Comparison of ENCODE assay signal across 10 cellular contexts in the genomic region with DNA sequence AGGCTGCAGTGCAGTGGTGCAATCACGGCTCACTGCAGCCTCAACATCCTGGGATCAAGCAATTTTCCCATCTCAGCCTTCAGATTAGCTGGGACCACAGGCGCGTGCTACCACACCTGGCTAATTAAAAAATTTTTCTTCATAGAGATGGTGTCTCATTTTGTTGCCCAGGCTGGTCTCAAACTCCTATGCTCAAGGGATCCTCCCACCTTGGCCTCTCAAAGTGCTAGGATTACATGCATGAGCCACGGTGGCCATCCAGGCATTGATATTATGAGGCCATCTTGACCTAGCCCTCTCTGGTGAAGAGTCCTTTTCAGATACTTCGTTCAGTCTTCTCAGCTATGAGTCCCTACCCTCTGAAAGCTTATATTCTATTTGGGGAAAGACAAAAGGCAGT. TPM values are rescaled to one million over a fixed set of nuclear protein-coding genes. Genes with fewer than 3 reads are reported as not detected.
DNase-seq lines count a peak whose midpoint lies in the region; ATAC-seq, FAIRE-seq and TF ChIP-seq lines count a peak whose summit lies in the region.
"Had no signal": no experiment of that assay in that cellular context is flagged by ENCODE, and none has a peak within 500 bp of the region (broad histone marks: within the 10 kb centered on the region; RNA-seq: fewer than 3 reads in every experiment).

No MANE protein-coding gene starts in this region.

- CTCF ChIA-PET in activated naive CD4-positive, alpha-beta T cell treated with anti-CD3 and anti-CD28 coated beads for 36 hours (lab: Charles Lee) = interaction anchor here (1.0 to 8.5 kb wide), 4 partner anchors 24 to 105 kb away, joined by 3 to 68 read pairs (median 6); no protein-coding TSS in a partner anchor
- CTCF ChIA-PET in activated CD8-positive, alpha-beta T cell treated with anti-CD3 and anti-CD28 coated beads for 36 hours (lab: Charles Lee) = interaction anchor here (1.5 to 9.5 kb wide), 3 partner anchors 22 to 139 kb away, joined by 3 to 91 read pairs (median 17); no protein-coding TSS in a partner anchor

- H3K9me3 Mint-ChIP-seq in activated naive CD4-positive, alpha-beta T cell treated with anti-CD3 and anti-CD28 coated beads for 36 hours = no peaks in the 10 kb centered on the region
- H3K9me3 Mint-ChIP-seq in activated CD8-positive, alpha-beta T cell treated with anti-CD3 and anti-CD28 coated beads for 36 hours = no peaks in the 10 kb centered on the region

- H3K27me3 ChIP-seq in keratinocyte (ENCODE audit: control insufficient read depth, extremely low read depth, insufficient read depth, low read length) = no peaks in the 10 kb centered on the region
- H3K27me3 ChIP-seq in tibial artery = no peaks in the 10 kb centered on the region
- no peaks in the 10 kb centered on the region for H3K27me3 ChIP-seq in gastroesophageal sphincter

- peaks cover 20% of the 10 kb centered on the region for H3K4me1 ChIP-seq in keratinocyte (ENCODE audit: control insufficient read depth, extremely low read depth, insufficient read depth, low read length)
- peaks cover 0 to 30% (median 14%) of the 10 kb centered on the region in 4 donors for H3K4me1 ChIP-seq in tibial artery
- H3K4me1 ChIP-seq in gastroesophageal sphincter = peaks cover 0 to 47% (median 11%) of the 10 kb centered on the region in 3 donors

- peaks cover 75% of the 10 kb centered on the region for H3K4me1 Mint-ChIP-seq in activated naive CD4-positive, alpha-beta T cell treated with anti-CD3 and anti-CD28 coated beads for 36 hours (ENCODE audit: low read depth)
- peaks cover 78% of the 10 kb centered on the region for H3K4me1 Mint-ChIP-seq in activated CD8-positive, alpha-beta T cell treated with anti-CD3 and anti-CD28 coated beads for 36 hours (ENCODE audit: low read depth)

- H3K4me3 ChIP-seq in keratinocyte (ENCODE audit: control insufficient read depth in 2 of 3, extremely low read depth in 1 of 3, insufficient read depth in 2 of 3, low read depth in 1 of 3, low read length in 3 of 3) (peak overlapping the region; percentile 47 to 95 (median 85)), tibial artery (peak overlapping the region; percentile 62 to 68), gastroesophageal sphincter (peak overlapping the region in 1 of 2 donors; percentile 67)

- in situ Hi-C loops in G401 (cut with HindIII; ENCODE audit: low sequenced_read_pairs) = no loop called here

- H3K9ac ChIP-seq in keratinocyte (ENCODE audit: control insufficient read depth, extremely low read depth, insufficient read depth, low read length) = peak overlapping the region; percentile 94

- H3K27me3 Mint-ChIP-seq in activated naive CD4-positive, alpha-beta T cell treated with anti-CD3 and anti-CD28 coated beads for 36 hours (ENCODE audit: low read depth) = no peaks in the 10 kb centered on the region
- H3K27me3 Mint-ChIP-seq in activated CD8-positive, alpha-beta T cell treated with anti-CD3 and anti-CD28 coated beads for 36 hours = no peaks in the 10 kb centered on the region

- ATAC-seq in activated CD8-positive, alpha-beta T cell treated with anti-CD3 and anti-CD28 coated beads for 36 hours = no peak
- no peak for ATAC-seq in gastroesophageal sphincter
- ATAC-seq in GM19455 (IDR thresholded peaks at IDR 0.05; ENCODE audit: unreplicated experiment) = no peak

- H3K9me1 ChIP-seq in keratinocyte (ENCODE audit: control insufficient read depth, extremely low read depth, insufficient read depth, low read length) = no peaks in the 10 kb centered on the region

- TF ChIP-seq EP300 in gastroesophageal sphincter (IDR thresholded peaks at IDR 0.05) = no peak

- no peak overlapping the region for H2AFZ ChIP-seq in keratinocyte (ENCODE audit: control insufficient read depth, low read length)

- dilution Hi-C loops in keratinocyte (cut with MboI; ENCODE audit: extremely low pct_ligation_motif_present, low sequenced_read_pairs) = no loop called here

- H3K9me3 ChIP-seq in keratinocyte (ENCODE audit: control insufficient read depth, low read depth, low read length) (no peaks in the 10 kb centered on the region), tibial artery (no peaks in the 10 kb centered on the region), gastroesophageal sphincter (no peaks in the 10 kb centered on the region)

- TF ChIP-seq CTCF in activated CD8-positive, alpha-beta T cell treated with anti-CD3 and anti-CD28 coated beads for 36 hours (IDR thresholded peaks at IDR 0.05) = no peak
- TF ChIP-seq CTCF in keratinocyte (optimal IDR thresholded peaks at IDR 0.05 in 1 of 3, IDR thresholded peaks at IDR 0.05 in 1 of 3, conservative IDR thresholded peaks at IDR 0.05 in 1 of 3; ENCODE audit: extremely low read depth in 1 of 3, insufficient read depth in 2 of 3, low read length in 3 of 3) = no peak
- TF ChIP-seq CTCF in tibial artery (IDR thresholded peaks at IDR 0.05) = no peak
- TF ChIP-seq CTCF in gastroesophageal sphincter (IDR thresholded peaks at IDR 0.05) = no peak

- POLR2A ChIA-PET in activated CD8-positive, alpha-beta T cell treated with anti-CD3 and anti-CD28 coated beads for 36 hours (lab: Charles Lee) = interaction anchor here (1.3 to 2.3 kb wide), 4 partner anchors 10 to 140 kb away, joined by 3 to 8 read pairs (median 5); no protein-coding TSS in a partner anchor

- H4K20me1 ChIP-seq in keratinocyte (ENCODE audit: control insufficient read depth, extremely low read depth, insufficient read depth, low read length) = no peaks in the 10 kb centered on the region

- intact Hi-C loops in activated naive CD4-positive, alpha-beta T cell treated with anti-CD3 and anti-CD28 coated beads for 36 hours (cut with micrococcal nuclease) = loop anchor here (2.0 to 5.0 kb wide), 2 partner anchors 14 to 1118 kb away; a partner anchor contains a TSS
- intact Hi-C loops in activated CD8-positive, alpha-beta T cell treated with anti-CD3 and anti-CD28 coated beads for 36 hours (cut with micrococcal nuclease) = no loop called here
- intact Hi-C loops in tibial artery (cut with DNase I; ENCODE audit: low total_unique reads) = no loop called here

- WGBS in gastroesophageal sphincter (ENCODE audit: low coverage in 1 of 2), 2 donors = 73 to 82% methylated on average over 4 to 5 of the region's 5 CpGs

- H3K27ac ChIP-seq in keratinocyte (ENCODE audit: control insufficient read depth, insufficient read depth, low read length) = peak overlapping the region; percentile 99
- H3K27ac ChIP-seq in tibial artery = no peak overlapping the region
- H3K27ac ChIP-seq in gastroesophageal sphincter = peak overlapping the region in 2 of 4 donors; percentile 87 to 88

- H3K36me3 Mint-ChIP-seq in activated naive CD4-positive, alpha-beta T cell treated with anti-CD3 and anti-CD28 coated beads for 36 hours (ENCODE audit: low read depth) = peaks cover 13% of the 10 kb centered on the region
- peaks cover 28% of the 10 kb centered on the region for H3K36me3 Mint-ChIP-seq in activated CD8-positive, alpha-beta T cell treated with anti-CD3 and anti-CD28 coated beads for 36 hours (ENCODE audit: low read depth)

- no peak for TF ChIP-seq POLR2A in gastroesophageal sphincter (IDR thresholded peaks at IDR 0.05)

- peaks cover 30% of the 10 kb centered on the region for H3K79me2 ChIP-seq in keratinocyte (ENCODE audit: control insufficient read depth, insufficient read depth, low read length)

- peak overlapping the region; percentile 96 for H3K4me2 ChIP-seq in keratinocyte (ENCODE audit: control insufficient read depth, extremely low read depth, insufficient read depth, low read depth, low read length)

- peak overlapping the region; percentile 97 for H3K27ac Mint-ChIP-seq in activated naive CD4-positive, alpha-beta T cell treated with anti-CD3 and anti-CD28 coated beads for 36 hours
- H3K27ac Mint-ChIP-seq in activated CD8-positive, alpha-beta T cell treated with anti-CD3 and anti-CD28 coated beads for 36 hours = peak overlapping the region; percentile 98

- no peak for FAIRE-seq in keratinocyte (lab: Jason Lieb, UNC)
- FAIRE-seq: urothelium cell line had no signal

- H3K36me3 ChIP-seq in keratinocyte (ENCODE audit: control insufficient read depth in 2 of 2, extremely low read depth in 1 of 2, insufficient read depth in 2 of 2, low read length in 2 of 2) = no peaks in the 10 kb centered on the region
- H3K36me3 ChIP-seq in tibial artery = no peaks in the 10 kb centered on the region
- H3K36me3 ChIP-seq in gastroesophageal sphincter = no peaks in the 10 kb centered on the region

- peak overlapping the region; percentile 78 for H3K4me3 Mint-ChIP-seq in activated naive CD4-positive, alpha-beta T cell treated with anti-CD3 and anti-CD28 coated beads for 36 hours
- peak overlapping the region; percentile 81 for H3K4me3 Mint-ChIP-seq in activated CD8-positive, alpha-beta T cell treated with anti-CD3 and anti-CD28 coated beads for 36 hours

- no peak for DNase-seq in activated naive CD4-positive, alpha-beta T cell treated with anti-CD3 and anti-CD28 coated beads for 36 hours
- DNase-seq in activated naive CD4-positive, alpha-beta T cell (lab: John Stamatoyannopoulos, UW) = no peak
- DNase-seq in activated CD8-positive, alpha-beta T cell treated with anti-CD3 and anti-CD28 coated beads for 36 hours = no peak
- no peak for DNase-seq in keratinocyte (ENCODE audit: low read depth, low spot score)
- no peak for DNase-seq in tibial artery
- no peak for DNase-seq in G401 (ENCODE audit: low spot score)
- DNase-seq: cerebellar nuclear complex had no signal

RNA-seq across cellular contexts. Expression of a gene that starts 1.1 kb away (rescaled TPM):
- 10 to 100 TPM; 37.0 to 39.8 TPM for total RNA-seq in activated naive CD4-positive, alpha-beta T cell treated with anti-CD3 and anti-CD28 coated beads for 36 hours
- total RNA-seq in activated CD8-positive, alpha-beta T cell treated with anti-CD3 and anti-CD28 coated beads for 36 hours = 10 to 100 TPM; 35.2 to 38.4 TPM
- polyA plus RNA-seq in keratinocyte = 21.3 to 27.0 TPM (median 22.7 TPM) in 3 replicates
- polyA plus RNA-seq in keratinocyte (2011; ENCODE audit: low read depth) = 17.1 TPM
- 13.5 and 17.3 TPM in 2 replicates for polyA plus RNA-seq in keratinocyte (2011; cell fraction: cytosol; rRNA removed)
- 52.2 and 55.1 TPM in 2 replicates for polyA plus RNA-seq in keratinocyte (2011; cell fraction: nucleus; rRNA removed)
- polyA plus RNA-seq in keratinocyte (2012; ENCODE audit: low replicate concordance) = 16.8 and 18.6 TPM in 2 replicates
- polyA minus RNA-seq in keratinocyte = 9.6 to 20.1 TPM (median 18.6 TPM) in 3 replicates
- 15.3 TPM for polyA minus RNA-seq in keratinocyte (2011; cell fraction: cytosol; rRNA and poly(A)+ RNA removed)
- polyA minus RNA-seq in keratinocyte (2011; cell fraction: nucleus; rRNA and poly(A)+ RNA removed) = 12.1 and 22.7 TPM in 2 replicates
- 34.6 and 55.9 TPM in 2 replicates for total RNA-seq in G401 (2014; rRNA removed; shearing (Covaris generic))
- 10 to 100 TPM in 2 of 4 donors, 1 to 10 TPM in 2; 6.4 to 12.3 (median 10.0) TPM for total RNA-seq in gastroesophageal sphincter
